ENCODE assay signal across 9 cellular contexts in the genomic region with DNA sequence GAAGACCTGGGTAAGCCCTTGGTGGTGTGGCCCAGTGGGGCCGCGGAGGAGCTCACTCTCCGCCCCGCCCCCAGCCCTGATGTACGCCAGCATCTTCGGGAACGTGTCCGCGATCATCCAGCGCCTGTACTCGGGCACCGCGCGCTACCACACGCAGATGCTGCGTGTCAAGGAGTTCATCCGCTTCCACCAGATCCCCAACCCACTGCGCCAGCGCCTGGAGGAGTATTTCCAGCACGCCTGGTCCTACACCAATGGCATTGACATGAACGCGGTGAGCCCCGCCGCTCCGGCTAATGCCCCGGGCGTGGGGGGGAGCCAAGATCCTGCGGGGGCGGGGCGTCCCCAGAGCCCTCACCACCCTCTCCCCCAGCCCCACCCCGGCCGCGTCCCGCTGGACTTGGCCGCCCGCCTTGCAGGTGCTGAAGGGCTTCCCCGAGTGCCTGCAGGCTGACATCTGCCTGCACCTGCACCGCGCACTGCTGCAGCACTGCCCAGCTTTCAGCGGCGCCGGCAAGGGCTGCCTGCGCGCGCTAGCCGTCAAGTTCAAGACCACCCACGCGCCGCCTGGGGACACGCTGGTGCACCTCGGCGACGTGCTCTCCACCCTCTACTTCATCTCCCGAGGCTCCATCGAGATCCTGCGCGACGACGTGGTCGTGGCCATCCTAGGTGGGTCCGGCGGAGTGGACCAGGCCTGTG. TPM values are rescaled to one million over a fixed set of nuclear protein-coding genes. Genes with fewer than 3 reads are reported as not detected.
DNase-seq lines count a peak whose midpoint lies in the region; ATAC-seq and TF ChIP-seq lines count a peak whose summit lies in the region.
"Had no signal": no experiment of that assay in that cellular context is flagged by ENCODE, and none has a peak within 500 bp of the region (broad histone marks: within the 10 kb centered on the region; RNA-seq: fewer than 3 reads in every experiment).

No MANE protein-coding gene starts in this region.

- H3K9me3 ChIP-seq in endodermal cell (ENCODE audit: control insufficient read depth, low read length): no peaks in the 10 kb centered on the region

- H3K4me3 Mint-ChIP-seq in endodermal cell: peak overlapping the region; percentile 32
- H3K4me3 Mint-ChIP-seq: central memory CD8-positive, alpha-beta T cell had no signal

- 41 to 53% methylated on average over 42 to 62 of the region's 62 CpGs for WGBS in endodermal cell (ENCODE audit: insufficient coverage in 1 of 2, insufficient read length in 1 of 2), 2 experiments

- H3K27ac Mint-ChIP-seq in endodermal cell: no peak overlapping the region

- H3K4me1 ChIP-seq in endodermal cell (ENCODE audit: control insufficient read depth, insufficient read depth, low read length): no peaks in the 10 kb centered on the region

- TF ChIP-seq CTCF in endodermal cell (conservative IDR thresholded peaks at IDR 0.05): no peak

- H3K4me3 ChIP-seq in H7 (ENCODE audit: insufficient read depth, low read depth, low read length) (peak overlapping the region; percentile 11; the same call in 1 of the 2 replicates), endodermal cell (ENCODE audit: low read length) (no peak overlapping the region)

- H3K27me3 Mint-ChIP-seq in endodermal cell (ENCODE audit: insufficient read depth): peaks cover 31% of the 10 kb centered on the region

- H3K27me3 ChIP-seq in H7 (ENCODE audit: control insufficient read depth, insufficient read depth, low read length) (no peaks in the 10 kb centered on the region), endodermal cell (ENCODE audit: control insufficient read depth, insufficient read depth, low read length, poor library complexity, severe bottlenecking) (peaks cover 31% of the 10 kb centered on the region)

- intact Hi-C loops in posterior vena cava (cut with DNase I): no loop called here

- peaks cover 3% of the 10 kb centered on the region for H3K4me1 Mint-ChIP-seq in endodermal cell

- H3K9me3 Mint-ChIP-seq in endodermal cell: no peaks in the 10 kb centered on the region
- H3K9me3 Mint-ChIP-seq: central memory CD8-positive, alpha-beta T cell had no signal

- H3K36me3 Mint-ChIP-seq in endodermal cell (ENCODE audit: low read depth): no peaks in the 10 kb centered on the region

- no peak overlapping the region for H3K9ac ChIP-seq in endodermal cell (ENCODE audit: extremely low read depth, low read length, poor library complexity, severe bottlenecking)

- DNase-seq in H7: peak; percentile 76
- DNase-seq in RPMI7951 (ENCODE audit: low read depth): peak; percentile 5
- DNase-seq in endodermal cell: peak; percentile 75
- DNase-seq in posterior vena cava (ENCODE audit: low spot score): peak; percentile 72
- no peak for DNase-seq in HuH-7.5 (ENCODE audit: low spot score)
- no peak for DNase-seq in RKO (ENCODE audit: low spot score)

- H3K27ac ChIP-seq in endodermal cell (ENCODE audit: low read depth, low read length): no peak overlapping the region

- no peak for ATAC-seq in HG03175 (IDR thresholded peaks at IDR 0.05; ENCODE audit: unreplicated experiment)

- no peaks in the 10 kb centered on the region for H3K36me3 ChIP-seq in H7 (replicated peaks; ENCODE audit: control insufficient read depth, insufficient read depth, low read length)
- no peaks in the 10 kb centered on the region for H3K36me3 ChIP-seq in endodermal cell (ENCODE audit: control insufficient read depth, insufficient read depth, low read length)

RNA-seq across cellular contexts. Expression of gene DCAF7, which starts 12.1 kb away (rescaled TPM):
- 60.8 and 68.2 TPM in 2 replicates for total RNA-seq in H7 (2014; rRNA removed; shearing (Covaris generic))
- 20.7 and 22.2 TPM in 2 replicates for total RNA-seq in RPMI7951 (2014; rRNA removed; shearing (Covaris generic))
- 100 to 1,000 TPM in 1 of 2 donors, 10 to 100 TPM in 1; 96.0 to 114 TPM for total RNA-seq in endodermal cell
- polyA plus RNA-seq in endodermal cell (2013, experiment 1 of 2): 105 TPM
- 92.5 TPM for polyA plus RNA-seq in endodermal cell (2013, experiment 2 of 2)
- total RNA-seq in posterior vena cava: 10 to 100 TPM; 48.4 to 48.6 TPM

RNA-seq across cellular contexts. Expression of gene KCNH6, which starts 15.0 kb away (rescaled TPM):
- total RNA-seq in H7 (2014; rRNA removed; shearing (Covaris generic)): 1.5 and 1.6 TPM in 2 replicates
- not detected in 2 replicates for total RNA-seq in RPMI7951 (2014; rRNA removed; shearing (Covaris generic))
- total RNA-seq in endodermal cell: under 1 TPM; 0.79 to 0.95 TPM
- polyA plus RNA-seq in endodermal cell (2013, experiment 1 of 2): 0.46 TPM
- polyA plus RNA-seq in endodermal cell (2013, experiment 2 of 2): 0.29 TPM
- total RNA-seq in posterior vena cava: not detected
- total RNA-seq: NCI-H460 had no signal

Comparison
In these comparisons a context has a peak if more than half of its experiments do, and no peak if none do; other contexts are left out.
1. DNase-seq: peak in H7 (single experiment), RPMI7951 (single experiment), endodermal cell (single experiment) and posterior vena cava (single experiment); none in HuH-7.5 (single experiment) and RKO (single experiment).